Comparison of ENCODE assay signal across 21 cellular contexts in the genomic region with DNA sequence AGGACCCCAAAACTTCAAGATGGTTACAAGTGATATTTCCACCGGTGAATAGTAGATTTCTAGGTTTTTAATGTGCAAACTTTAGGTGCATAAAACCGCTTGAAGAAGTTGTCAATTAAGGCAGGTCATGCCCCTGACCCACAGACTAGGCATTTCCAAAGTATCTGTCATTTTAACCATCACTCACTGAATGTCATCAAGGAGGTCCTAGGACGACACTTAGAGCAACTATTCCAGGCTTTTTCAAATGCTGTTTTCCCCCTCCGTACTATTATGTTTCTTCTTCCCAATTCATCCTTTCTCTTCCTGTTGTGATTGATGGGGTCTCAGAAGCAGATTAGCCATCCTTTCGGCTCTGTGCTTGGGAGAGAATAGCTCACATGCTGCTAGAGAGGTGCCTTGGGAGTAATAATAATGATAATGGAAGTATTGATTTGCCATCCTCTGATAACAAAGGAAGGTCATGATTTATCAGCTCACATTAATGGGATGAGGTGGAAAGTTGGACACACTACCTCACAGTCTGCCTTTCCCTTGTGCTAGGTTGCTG.
"Had no signal": no experiment of that assay in that cellular context is flagged by ENCODE, and none has a peak within 500 bp of the region (broad histone marks: within the 10 kb centered on the region; RNA-seq: fewer than 3 reads in every experiment).

No MANE protein-coding gene starts in this region.

- H3K4me1 Mint-ChIP-seq: mesothelial cell of epicardium had no signal

- H3K27me3 ChIP-seq: hepatocyte, right lobe of liver, tibial artery, upper lobe of left lung, uterus had no signal

- H3K27ac ChIP-seq: hepatocyte, left ventricle myocardium inferior, lower lobe of right lung, parathyroid adenoma, prostate gland, right lobe of liver, tibial artery, upper lobe of left lung, uterus had no signal

- H3K9ac ChIP-seq: parathyroid adenoma had no signal

- H3K9me3 ChIP-seq: left ventricle myocardium inferior, lower lobe of right lung, prostate gland, right lobe of liver, tibial artery, upper lobe of left lung, uterus had no signal

- H3K4me1 ChIP-seq: left ventricle myocardium inferior, parathyroid adenoma, prostate gland, right lobe of liver, tibial artery, upper lobe of left lung, uterus had no signal

- H3K27me3 Mint-ChIP-seq: memory B cell; natural killer cell treated with Interleukin-12 subunit alpha and Interleukin-12 subunit beta and Interleukin-15 and Interleukin-18, amount 100 ng/mL, for 72 hours; stimulated activated memory B cell treated with anti-CD40 and anti-IgM and Interleukin-4, amounts not matched to agents 10 μg/mL and 1 μg/mL and 100 μg/mL, for 72 hours; stimulated activated naive CD8-positive, alpha-beta T cell treated with anti-CD3 and anti-CD28 coated beads, Interleukin-15, Interleukin-2, amounts not matched to agents 100 ng/mL and 50 ng/mL, for 24 hours had no signal

- H3K4me2 ChIP-seq: hepatocyte had no signal

- ATAC-seq: left cardiac atrium; lower lobe of right lung; natural killer cell treated with Interleukin-12 subunit alpha and Interleukin-12 subunit beta and Interleukin-15 and Interleukin-18, amount 100 ng/mL, for 72 hours; right lobe of liver; stimulated activated memory B cell treated with anti-CD40 and anti-IgM and Interleukin-4, amounts not matched to agents 10 μg/mL and 1 μg/mL and 100 μg/mL, for 72 hours had no signal

- H3K36me3 Mint-ChIP-seq: memory B cell, mesothelial cell of epicardium had no signal

- H2AFZ ChIP-seq: hepatocyte, parathyroid adenoma had no signal

- FAIRE-seq: kidney had no signal

- H3K4me3 Mint-ChIP-seq: memory B cell; mesothelial cell of epicardium; natural killer cell treated with Interleukin-12 subunit alpha and Interleukin-12 subunit beta and Interleukin-15 and Interleukin-18, amount 100 ng/mL, for 72 hours; stimulated activated memory B cell treated with anti-CD40 and anti-IgM and Interleukin-4, amounts not matched to agents 10 μg/mL and 1 μg/mL and 100 μg/mL, for 72 hours; stimulated activated naive CD8-positive, alpha-beta T cell treated with anti-CD3 and anti-CD28 coated beads, Interleukin-15, Interleukin-2, amounts not matched to agents 100 ng/mL and 50 ng/mL, for 24 hours had no signal

- H3K79me2 ChIP-seq: hepatocyte, parathyroid adenoma had no signal

- H3K9me3 Mint-ChIP-seq: memory B cell; mesothelial cell of epicardium; natural killer cell treated with Interleukin-12 subunit alpha and Interleukin-12 subunit beta and Interleukin-15 and Interleukin-18, amount 100 ng/mL, for 72 hours; stimulated activated memory B cell treated with anti-CD40 and anti-IgM and Interleukin-4, amounts not matched to agents 10 μg/mL and 1 μg/mL and 100 μg/mL, for 72 hours; stimulated activated naive CD8-positive, alpha-beta T cell treated with anti-CD3 and anti-CD28 coated beads, Interleukin-15, Interleukin-2, amounts not matched to agents 100 ng/mL and 50 ng/mL, for 24 hours had no signal

- H3K27ac Mint-ChIP-seq: memory B cell; mesothelial cell of epicardium; stimulated activated memory B cell treated with anti-CD40 and anti-IgM and Interleukin-4, amounts not matched to agents 10 μg/mL and 1 μg/mL and 100 μg/mL, for 72 hours; stimulated activated naive CD8-positive, alpha-beta T cell treated with anti-CD3 and anti-CD28 coated beads, Interleukin-15, Interleukin-2, amounts not matched to agents 100 ng/mL and 50 ng/mL, for 24 hours had no signal

- H3K4me3 ChIP-seq: hepatocyte, left ventricle myocardium inferior, lower lobe of right lung, prostate gland, right lobe of liver, tibial artery, upper lobe of left lung, uterus had no signal

- DNase-seq: effector CD4-positive, alpha-beta T cell; head of caudate nucleus; kidney; left cardiac atrium; left ventricle myocardium inferior; lower lobe of right lung; occipital lobe; right lobe of liver; stimulated activated CD4-positive, alpha-beta T cell treated with anti-CD3 and anti-CD28 coated beads, Interleukin-4, amount 100 ng/mL, for 1 hour; stimulated activated CD8-positive, alpha-beta memory T cell treated with anti-CD3 and anti-CD28 coated beads, Interleukin-4, amount 100 ng/mL, for 48 hours; tibial artery; upper lobe of left lung; uterus had no signal

- H3K36me3 ChIP-seq: left ventricle myocardium inferior, lower lobe of right lung, prostate gland, right lobe of liver, tibial artery, upper lobe of left lung, uterus had no signal
